Comparison of ENCODE assay signal across 22 cellular contexts in genomic region chr22:22036588-22036987, GRCh38. TPM values are rescaled to one million over a fixed set of nuclear protein-coding genes. Genes with fewer than 3 reads are reported as not detected.
DNase-seq lines count a peak whose midpoint lies in the region; ATAC-seq, FAIRE-seq and TF ChIP-seq lines count a peak whose summit lies in the region.
"Had no signal": no experiment of that assay in that cellular context is flagged by ENCODE, and none has a peak within 500 bp of the region (broad histone marks: within the 10 kb centered on the region; RNA-seq: fewer than 3 reads in every experiment).

No MANE protein-coding gene starts in this region.

- no peak overlapping the region for H3K18ac ChIP-seq in H1 (ENCODE audit: extremely low read depth, low read length)

- TF ChIP-seq CTCF in MM.1S (IDR thresholded peaks at IDR 0.05; ENCODE audit: low read length): no peak
- no peak for TF ChIP-seq CTCF in H1 (IDR thresholded peaks at IDR 0.05; ENCODE audit: control extremely low read depth in 1 of 3, insufficient read depth in 1 of 3, low read depth in 1 of 3, low read length in 3 of 3)
- no peak for TF ChIP-seq CTCF in type B pancreatic cell (conservative IDR thresholded peaks at IDR 0.05)

- H3K27me3 ChIP-seq in BLaER1 treated with 17β-estradiol and CSF1 and Interleukin-3, amounts not matched to agents 10 nM and 100 nM: no peaks in the 10 kb centered on the region
- no peaks in the 10 kb centered on the region for H3K27me3 ChIP-seq in MM.1S (replicated peaks; ENCODE audit: insufficient read depth, low read length)
- peaks cover 78 to 99% (median 92%) of the 10 kb centered on the region in 4 experiments for H3K27me3 ChIP-seq in H1 (replicated peaks in 1 of 4; ENCODE audit: control insufficient read depth in 3 of 4, extremely low read depth in 1 of 4, insufficient read depth in 3 of 4, low read length in 3 of 4)
- H3K27me3 ChIP-seq: Peyer's patch had no signal

- H3K4me2 ChIP-seq in BLaER1 treated with 17β-estradiol and CSF1 and Interleukin-3, amounts not matched to agents 10 nM and 100 nM: peak overlapping the region; percentile 46 to 92 (median 79)
- H3K4me2 ChIP-seq in MM.1S (ENCODE audit: low read depth, low read length): peak overlapping the region; percentile 4
- H3K4me2 ChIP-seq in H1 (ENCODE audit: insufficient read depth in 1 of 2, low read depth in 2 of 2, low read length in 2 of 2): no peak overlapping the region

- DNase-seq in MM.1S: no peak
- no peak for DNase-seq in H1 (ENCODE audit: low read depth in 1 of 2, low spot score in 2 of 2)
- no peak for DNase-seq in stimulated activated effector memory CD8-positive, alpha-beta T cell treated with anti-CD3 and anti-CD28 coated beads, Interleukin-12 subunit alpha, Interleukin-12 subunit beta, amount 100 ng/mL, for 72 hours (ENCODE audit: low spot score in 2 of 2)
- no peak for DNase-seq in LoVo (ENCODE audit: low spot score)
- no peak for DNase-seq in type B pancreatic cell (ENCODE audit: extremely low spot score, unreplicated experiment)
- no peak for DNase-seq in NCI-H2196 (lab: John Stamatoyannopoulos, UW; ENCODE audit: unreplicated experiment)
- DNase-seq: CD8-positive, alpha-beta T cell; DMS 273 treated with DMSO at 0.1 percent for 48 hours; DMS79 treated with DMSO at 0.1 percent for 48 hours; GOT3; HCEC 1CT; Kasumi-1; NCI-H1105 treated with DMSO at 0.1 percent for 48 hours; NCI-H2029; NCI-H2227 treated with DMSO at 0.1 percent for 48 hours; NCI-H69; OCI-M1; SHP77 treated with DMSO at 0.1 percent for 48 hours had no signal

- peaks cover 20% of the 10 kb centered on the region for H3K27me3 Mint-ChIP-seq in type B pancreatic cell

- no peak overlapping the region for H4K5ac ChIP-seq in H1 (ENCODE audit: insufficient read length, low read depth, low read length)

- no peak overlapping the region for H2AFZ ChIP-seq in MM.1S (ENCODE audit: low read length)
- H2AFZ ChIP-seq in H1 (ENCODE audit: low read length): no peak overlapping the region

- H2BK12ac ChIP-seq in H1 (ENCODE audit: low read depth, low read length): no peak overlapping the region

- H3K9me3 Mint-ChIP-seq in stimulated activated effector memory CD8-positive, alpha-beta T cell treated with anti-CD3 and anti-CD28 coated beads, Interleukin-12 subunit alpha, Interleukin-12 subunit beta, amount 100 ng/mL, for 72 hours: no peaks in the 10 kb centered on the region
- H3K9me3 Mint-ChIP-seq in type B pancreatic cell: no peaks in the 10 kb centered on the region
- H3K9me3 Mint-ChIP-seq: CD8-positive, alpha-beta T cell had no signal

- TF ChIP-seq POLR2A in H1 (IDR thresholded peaks at IDR 0.05; ENCODE audit: control extremely low read depth in 1 of 2, low read depth in 2 of 2, low read length in 2 of 2): no peak

- no peak overlapping the region for H3K4me3 Mint-ChIP-seq in stimulated activated effector memory CD8-positive, alpha-beta T cell treated with anti-CD3 and anti-CD28 coated beads, Interleukin-12 subunit alpha, Interleukin-12 subunit beta, amount 100 ng/mL, for 72 hours
- no peak overlapping the region for H3K4me3 Mint-ChIP-seq in type B pancreatic cell
- H3K4me3 Mint-ChIP-seq: CD8-positive, alpha-beta T cell had no signal

- H3K9me3 ChIP-seq in BLaER1 treated with 17β-estradiol and CSF1 and Interleukin-3, amounts not matched to agents 10 nM and 100 nM (replicated peaks in 1 of 11): peaks cover 0 to 5% (median 0%) of the 10 kb centered on the region in 11 experiments; a peak in 2 of 22 replicates
- H3K9me3 ChIP-seq in MM.1S (replicated peaks; ENCODE audit: insufficient read depth, low read length) (no peaks in the 10 kb centered on the region), H1 (ENCODE audit: insufficient read depth in 2 of 2, low read depth in 1 of 2, low read length in 1 of 2) (no peaks in the 10 kb centered on the region)
- H3K9me3 ChIP-seq: Peyer's patch had no signal

- no peaks in the 10 kb centered on the region for H3K4me1 Mint-ChIP-seq in stimulated activated effector memory CD8-positive, alpha-beta T cell treated with anti-CD3 and anti-CD28 coated beads, Interleukin-12 subunit alpha, Interleukin-12 subunit beta, amount 100 ng/mL, for 72 hours
- H3K4me1 Mint-ChIP-seq in type B pancreatic cell (ENCODE audit: unreplicated experiment): no peaks in the 10 kb centered on the region

- no peak overlapping the region for H3K23ac ChIP-seq in H1 (ENCODE audit: insufficient read length)

- no peak overlapping the region for H3K56ac ChIP-seq in H1 (replicated peaks; ENCODE audit: insufficient read length, low read depth, low read length)

- FAIRE-seq in H1 (lab: Jason Lieb, UNC): no peak

- 84% methylated on average over 3 of the region's 3 CpGs; no CpG with 5 or more reads in 1 of the 2 experiments for WGBS in H1 (ENCODE audit: extremely low coverage in 1 of 2, insufficient coverage in 1 of 2, insufficient read length in 1 of 2, insufficient replicate concordance in 2 of 2, low coverage in 1 of 2, low lambda C conversion rate in 2 of 2, missing lambda C conversion rate in 1 of 2), 2 experiments

- no peaks in the 10 kb centered on the region for H3K36me3 Mint-ChIP-seq in stimulated activated effector memory CD8-positive, alpha-beta T cell treated with anti-CD3 and anti-CD28 coated beads, Interleukin-12 subunit alpha, Interleukin-12 subunit beta, amount 100 ng/mL, for 72 hours
- no peaks in the 10 kb centered on the region for H3K36me3 Mint-ChIP-seq in type B pancreatic cell
- H3K36me3 Mint-ChIP-seq: CD8-positive, alpha-beta T cell had no signal

- peaks cover 16 to 84% (median 75%) of the 10 kb centered on the region in 10 experiments for H3K4me1 ChIP-seq in BLaER1 treated with 17β-estradiol and CSF1 and Interleukin-3, amounts not matched to agents 10 nM and 100 nM
- peaks cover 32% of the 10 kb centered on the region for H3K4me1 ChIP-seq in MM.1S (ENCODE audit: low read length)
- no peaks in the 10 kb centered on the region for H3K4me1 ChIP-seq in H1 (replicated peaks in 1 of 4; ENCODE audit: control insufficient read depth in 3 of 4, insufficient read depth in 4 of 4, low read length in 3 of 4)

- H3K27ac ChIP-seq in BLaER1 treated with 17β-estradiol and CSF1 and Interleukin-3, amounts not matched to agents 10 nM and 100 nM: peak overlapping the region in 10 of 11 experiments; percentile 6 to 93 (median 72); a peak in 18 of 22 replicates
- H3K27ac ChIP-seq in MM.1S (ENCODE audit: low read length): peak overlapping the region; percentile 60; the same call in 1 of the 2 replicates
- no peak overlapping the region for H3K27ac ChIP-seq in H1 (ENCODE audit: low read depth, low read length)
- H3K27ac ChIP-seq: C4-2B had no signal

- no peak overlapping the region for H2BK120ac ChIP-seq in H1 (replicated peaks; ENCODE audit: low read depth, low read length)

- POLR2A ChIA-PET in H1 (lab: Charles Lee; ENCODE audit: partially characterized antibody): no interaction called here

- peak overlapping the region in 6 of 11 experiments; percentile 39 to 79 (median 74); a peak in 10 of 22 replicates for H3K9ac ChIP-seq in BLaER1 treated with 17β-estradiol and CSF1 and Interleukin-3, amounts not matched to agents 10 nM and 100 nM
- H3K9ac ChIP-seq in MM.1S (ENCODE audit: low read length): no peak overlapping the region
- no peak overlapping the region for H3K9ac ChIP-seq in H1 (replicated peaks in 1 of 4; ENCODE audit: extremely low read depth in 1 of 4, low read depth in 3 of 4, low read length in 3 of 4)

- no peak overlapping the region for H4K8ac ChIP-seq in H1 (ENCODE audit: extremely low read depth, insufficient read depth, low read length)

- peaks cover 16% of the 10 kb centered on the region for H3F3A ChIP-seq in MM.1S (ENCODE audit: insufficient read depth, low read length)

- peak overlapping the region; percentile 6; the same call in 1 of the 2 replicates for H2BK15ac ChIP-seq in H1 (ENCODE audit: low read length)

- ATAC-seq in stimulated activated effector memory CD8-positive, alpha-beta T cell treated with anti-CD3 and anti-CD28 coated beads, Interleukin-12 subunit alpha, Interleukin-12 subunit beta, amount 100 ng/mL, for 72 hours: no peak
- ATAC-seq in GM19328 (IDR thresholded peaks at IDR 0.05; ENCODE audit: unreplicated experiment): no peak
- ATAC-seq: CD8-positive, alpha-beta T cell had no signal

- no peak overlapping the region for H3K4ac ChIP-seq in H1 (replicated peaks; ENCODE audit: insufficient read length, low read depth, low read length)

- H3K79me2 ChIP-seq in MM.1S (ENCODE audit: low read length) (no peaks in the 10 kb centered on the region), H1 (ENCODE audit: control insufficient read depth in 1 of 2, insufficient read depth in 2 of 2, low read length in 2 of 2) (no peaks in the 10 kb centered on the region)

- no peaks in the 10 kb centered on the region for H3K23me2 ChIP-seq in H1 (ENCODE audit: low read depth, low read length)

- H2BK20ac ChIP-seq in H1 (ENCODE audit: low read length): no peak overlapping the region

- H3K36me3 ChIP-seq in BLaER1 treated with 17β-estradiol and CSF1 and Interleukin-3, amounts not matched to agents 10 nM and 100 nM: no peaks in the 10 kb centered on the region
- H3K36me3 ChIP-seq in MM.1S (replicated peaks; ENCODE audit: insufficient read depth, low read length) (no peaks in the 10 kb centered on the region), H1 (ENCODE audit: control insufficient read depth in 2 of 4, insufficient read depth in 4 of 4, low read length in 3 of 4) (no peaks in the 10 kb centered on the region)
- H3K36me3 ChIP-seq: Peyer's patch had no signal

- no peak for TF ChIP-seq EP300 in H1 (IDR thresholded peaks at IDR 0.05; ENCODE audit: borderline replicate concordance in 1 of 2, low read depth in 2 of 2, low read length in 2 of 2)

- CTCF ChIA-PET in H1 (lab: Charles Lee; ENCODE audit: partially characterized antibody): interaction anchor here (0.6 to 1.5 kb wide), 6 partner anchors 10 to 169 kb away, joined by 3 to 4 read pairs (median 3); no protein-coding TSS in a partner anchor

- no peak overlapping the region for H2AK5ac ChIP-seq in H1 (ENCODE audit: low read depth, low read length)

- TF ChIP-seq RAD21 in H1 (IDR thresholded peaks at IDR 0.05 in 1 of 2, conservative IDR thresholded peaks at IDR 0.05 in 1 of 2; ENCODE audit: low read depth in 2 of 2, low read length in 2 of 2): no peak

- H3K27ac Mint-ChIP-seq in stimulated activated effector memory CD8-positive, alpha-beta T cell treated with anti-CD3 and anti-CD28 coated beads, Interleukin-12 subunit alpha, Interleukin-12 subunit beta, amount 100 ng/mL, for 72 hours: peak overlapping the region; percentile 19
- H3K27ac Mint-ChIP-seq in type B pancreatic cell: no peak overlapping the region
- H3K27ac Mint-ChIP-seq: CD8-positive, alpha-beta T cell had no signal

- H3K4me3 ChIP-seq in BLaER1 treated with 17β-estradiol and CSF1 and Interleukin-3, amounts not matched to agents 10 nM and 100 nM: peak overlapping the region in 2 of 10 experiments; percentile 8 to 23; a peak in 1 of 20 replicates
- H3K4me3 ChIP-seq in MM.1S (ENCODE audit: low read length) (no peak overlapping the region), H1 (ENCODE audit: extremely low read depth in 1 of 4, insufficient read depth in 2 of 4, low read depth in 3 of 4, low read length in 4 of 4) (no peak overlapping the region)
- H3K4me3 ChIP-seq: Peyer's patch had no signal

- no peak overlapping the region for H4K91ac ChIP-seq in H1 (replicated peaks; ENCODE audit: insufficient read length, low read length)

- H3K79me1 ChIP-seq in H1 (ENCODE audit: low read depth, low read length): no peaks in the 10 kb centered on the region

- no peak overlapping the region for H2BK5ac ChIP-seq in H1 (ENCODE audit: low read depth, low read length)

- H3K14ac ChIP-seq in H1 (ENCODE audit: insufficient read length): no peak overlapping the region

- no peaks in the 10 kb centered on the region for H4K20me1 ChIP-seq in BLaER1 treated with 17β-estradiol and CSF1 and Interleukin-3, amounts not matched to agents 10 nM and 100 nM
- no peaks in the 10 kb centered on the region for H4K20me1 ChIP-seq in MM.1S (ENCODE audit: insufficient read depth, low read length)
- no peaks in the 10 kb centered on the region for H4K20me1 ChIP-seq in H1 (replicated peaks in 1 of 2; ENCODE audit: control insufficient read depth in 1 of 2, insufficient read depth in 2 of 2, low read length in 2 of 2)

- no peaks in the 10 kb centered on the region for H3K9me2 ChIP-seq in MM.1S (replicated peaks; ENCODE audit: insufficient read depth, low read length)

RNA-seq across cellular contexts. Expression of gene TOP3B, which starts 54.0 kb away (rescaled TPM):
- total RNA-seq in H1 (2021; fragmentation: NEBNext Ultra II Directional; extraction: Animal tissue kit (Norgen Biotek cat#: 25700)): 49.3 and 52.8 TPM in 2 replicates
- polyA plus RNA-seq in H1 (2011; rRNA removed): 30.4 and 45.6 TPM in 2 replicates
- 34.6 TPM for polyA plus RNA-seq in H1 (2011; cell fraction: cytosol; rRNA removed)
- polyA plus RNA-seq in H1 (2011; cell fraction: nucleus; rRNA removed): 149 TPM
- 42.4 to 52.2 TPM (median 45.4 TPM) in 4 replicates for polyA plus RNA-seq in H1 (2012, experiment 1 of 2)
- 33.2 TPM for polyA plus RNA-seq in H1 (2012, experiment 2 of 2)
- polyA plus RNA-seq in H1 (2013, experiment 1 of 2): 34.1 TPM
- 28.9 TPM for polyA plus RNA-seq in H1 (2013, experiment 2 of 2)
- polyA minus RNA-seq in H1 (2011; rRNA and poly(A)+ RNA removed): 28.2 and 37.9 TPM in 2 replicates
- 20.9 TPM for polyA minus RNA-seq in H1 (2011; cell fraction: cytosol; rRNA and poly(A)+ RNA removed)
- 89.8 TPM for polyA minus RNA-seq in H1 (2011; cell fraction: nucleus; rRNA and poly(A)+ RNA removed)
- 47.7 and 66.3 TPM in 2 replicates for total RNA-seq in type B pancreatic cell (ENCODE audit: low replicate concordance)

Comparison
In these comparisons a context has a peak if more than half of its experiments do, and no peak if none do; other contexts are left out.
1. H3K4me2 ChIP-seq: peak in BLaER1 treated with 17β-estradiol and CSF1 and Interleukin-3, amounts not matched to agents 10 nM and 100 nM (11 of 11) and MM.1S (single experiment); none in H1 (0 of 2).
2. H3K9ac ChIP-seq: peak in BLaER1 treated with 17β-estradiol and CSF1 and Interleukin-3, amounts not matched to agents 10 nM and 100 nM (6 of 11); none in MM.1S (single experiment) and H1 (0 of 4).